1 cellular context compared by ENCODE assay signal in the genomic region with DNA sequence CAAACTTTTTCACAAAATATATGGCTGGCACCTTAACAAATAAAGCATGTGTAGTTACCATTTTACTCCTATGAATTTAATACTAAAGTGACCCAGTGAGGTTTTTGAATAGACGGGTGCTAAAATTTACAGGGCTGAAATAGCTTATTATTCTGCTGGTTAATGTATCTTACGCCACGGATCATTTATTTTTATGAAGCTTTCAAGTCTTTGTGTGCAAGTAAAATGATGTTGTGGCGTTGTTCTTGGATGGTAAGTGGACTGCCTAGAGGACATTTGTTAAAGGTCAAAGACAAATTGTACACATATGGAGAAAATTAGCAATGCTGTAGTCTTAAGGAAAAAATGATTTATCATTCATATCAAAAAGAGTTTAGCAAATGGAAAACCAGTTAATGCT.
TF ChIP-seq lines count a peak whose summit lies in the region.

No MANE protein-coding gene starts in this region.

TF ChIP-seq in K562, 482 proteins besides CTCF, POLR2A, EP300 and RAD21 (continued from another document):
- no peak for TF ChIP-seq TRIM25 (IDR thresholded peaks at IDR 0.05; ENCODE audit: borderline replicate concordance)
- no peak for TF ChIP-seq MLX (CRISPR knock-in tag; conservative IDR thresholded peaks at IDR 0.05)
- no peak for TF ChIP-seq ZNF583 (CRISPR knock-in tag; IDR thresholded peaks at IDR 0.05)
- TF ChIP-seq MLLT1 (IDR thresholded peaks at IDR 0.05) = no peak
- TF ChIP-seq, protein P1, sequence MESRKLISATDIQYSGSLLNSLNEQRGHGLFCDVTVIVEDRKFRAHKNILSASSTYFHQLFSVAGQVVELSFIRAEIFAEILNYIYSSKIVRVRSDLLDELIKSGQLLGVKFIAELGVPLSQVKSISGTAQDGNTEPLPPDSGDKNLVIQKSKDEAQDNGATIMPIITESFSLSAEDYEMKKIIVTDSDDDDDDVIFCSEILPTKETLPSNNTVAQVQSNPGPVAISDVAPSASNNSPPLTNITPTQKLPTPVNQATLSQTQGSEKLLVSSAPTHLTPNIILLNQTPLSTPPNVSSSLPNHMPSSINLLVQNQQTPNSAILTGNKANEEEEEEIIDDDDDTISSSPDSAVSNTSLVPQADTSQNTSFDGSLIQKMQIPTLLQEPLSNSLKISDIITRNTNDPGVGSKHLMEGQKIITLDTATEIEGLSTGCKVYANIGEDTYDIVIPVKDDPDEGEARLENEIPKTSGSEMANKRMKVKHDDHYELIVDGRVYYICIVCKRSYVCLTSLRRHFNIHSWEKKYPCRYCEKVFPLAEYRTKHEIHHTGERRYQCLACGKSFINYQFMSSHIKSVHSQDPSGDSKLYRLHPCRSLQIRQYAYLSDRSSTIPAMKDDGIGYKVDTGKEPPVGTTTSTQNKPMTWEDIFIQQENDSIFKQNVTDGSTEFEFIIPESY (CRISPR knock-in tag; IDR thresholded peaks at IDR 0.05) = no peak
